In the genomic region with DNA sequence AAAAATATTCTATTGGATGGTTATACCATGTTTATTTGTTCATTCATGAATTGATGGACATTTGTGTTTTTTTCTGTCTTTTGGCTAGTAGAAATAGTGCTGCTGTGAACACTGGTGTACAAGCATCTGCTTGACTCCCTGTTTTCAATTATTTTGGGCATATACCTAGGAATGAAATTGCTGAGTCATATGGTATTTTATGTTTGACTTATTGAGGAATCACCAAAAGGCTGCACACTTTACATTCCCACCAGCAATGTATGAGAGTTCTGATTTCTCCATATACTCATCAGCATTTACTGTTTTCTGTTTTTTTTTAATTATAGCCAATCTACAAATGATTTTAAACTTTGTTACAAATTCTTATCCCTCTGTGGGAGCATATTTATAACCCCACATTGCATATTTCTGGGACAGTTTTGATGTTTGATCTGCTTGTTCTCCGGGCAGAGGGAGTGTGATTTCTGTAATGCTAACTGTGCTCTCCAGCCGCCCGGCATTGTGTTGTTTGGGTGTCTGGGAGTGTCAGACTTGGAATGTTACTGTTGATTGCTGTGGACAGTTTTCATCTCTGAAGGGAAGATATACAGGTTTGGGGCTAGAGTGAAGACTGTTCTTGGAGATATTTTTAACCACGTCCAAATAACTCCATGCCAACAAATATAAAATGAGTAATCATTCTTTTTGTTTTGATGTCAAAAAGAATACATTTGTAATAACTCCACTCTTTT, we compare ENCODE assay signal across 13 cellular contexts.
A peak's percentile ranks its signal among the peaks of the same experiment; 100 is the strongest.
DNase-seq lines count a peak whose midpoint lies in the region; ATAC-seq and TF ChIP-seq lines count a peak whose summit lies in the region.
"Had no signal": no experiment of that assay in that cellular context is flagged by ENCODE, and none has a peak within 500 bp of the region (broad histone marks: within the 10 kb centered on the region; RNA-seq: fewer than 3 reads in every experiment).

No MANE protein-coding gene starts in this region.

- H3K27me3 ChIP-seq in HCT116 (ENCODE audit: insufficient read depth, low read length) (no peaks in the 10 kb centered on the region), adipocyte (replicated peaks; ENCODE audit: control insufficient read depth, insufficient read depth, low read length) (no peaks in the 10 kb centered on the region), skeletal muscle satellite cell (ENCODE audit: control insufficient read depth, insufficient read depth, low read length) (no peaks in the 10 kb centered on the region), colonic mucosa (no peaks in the 10 kb centered on the region)

- POLR2A ChIA-PET in HCT116 (lab: Charles Lee): no interaction called here

- TF ChIP-seq POLR2A in HCT116 (IDR thresholded peaks at IDR 0.05; ENCODE audit: borderline replicate concordance, extremely low read depth, insufficient read depth, insufficient read length): no peak

- no peak for TF ChIP-seq CTCF in HCT116 (IDR thresholded peaks at IDR 0.05 in 2 of 3, conservative IDR thresholded peaks at IDR 0.05 in 1 of 3; ENCODE audit: borderline replicate concordance in 1 of 3, insufficient read depth in 1 of 3, low read depth in 2 of 3, low read length in 2 of 3)
- TF ChIP-seq CTCF in fibroblast of villous mesenchyme (IDR thresholded peaks at IDR 0.05; ENCODE audit: insufficient read depth, low read depth, low read length): no peak
- TF ChIP-seq CTCF in colonic mucosa (IDR thresholded peaks at IDR 0.05): no peak

- peak overlapping the region; percentile 70 for H2AFZ ChIP-seq in HCT116 (ENCODE audit: low read depth, low read length, poor library complexity, severe bottlenecking)

- H3K9ac ChIP-seq in HCT116 (ENCODE audit: low read length) (no peak overlapping the region), adipocyte (ENCODE audit: low read length) (peak overlapping the region; percentile 63), skeletal muscle satellite cell (ENCODE audit: low read depth, low read length) (peak overlapping the region; percentile 43), colonic mucosa (ENCODE audit: low read depth in 2 of 2, low read length in 2 of 2) (no peak overlapping the region)

- H3K4me3 ChIP-seq in HCT116 (replicated peaks in 1 of 2; ENCODE audit: low read depth in 1 of 2, low read length in 2 of 2) (no peak overlapping the region), adipocyte (ENCODE audit: low read length) (no peak overlapping the region), fibroblast of villous mesenchyme (ENCODE audit: low read depth, low read length) (no peak overlapping the region), skeletal muscle satellite cell (ENCODE audit: low read length) (no peak overlapping the region), colonic mucosa (no peak overlapping the region)

- no TSS peak for BruUV-seq in HCT116 (replicated peaks; lab: Mats Ljungman, UMichigan)

- H4K20me1 ChIP-seq in HCT116 (ENCODE audit: insufficient read depth): no peaks in the 10 kb centered on the region

- no peak for DNase-seq in HCT116 (ENCODE audit: low read depth, low spot score)
- peak; percentile 59 for DNase-seq in adipocyte (ENCODE audit: low read depth)
- peak; percentile 71 for DNase-seq in fibroblast of villous mesenchyme (ENCODE audit: low read depth)
- DNase-seq in midbrain (lab: John Stamatoyannopoulos, UW): no peak
- DNase-seq in colonic mucosa: no peak
- DNase-seq: activated CD8-positive, alpha-beta T cell treated with anti-CD3 and anti-CD28 coated beads, Interleukin-2, amount 10 ng/mL, durations not matched to agents 7 days and 5 days; DND-41; KG1; NCI-H1105 treated with DMSO at 0.1 percent for 48 hours; nucleus accumbens; T-helper 17 cell had no signal

- H3K79me2 ChIP-seq in HCT116 (ENCODE audit: insufficient read depth, low read length): no peaks in the 10 kb centered on the region

- RAD21 ChIA-PET in HCT116 (lab: Charles Lee; ENCODE audit: low non-redundant PET in 1 of 2, low total read pairs in 2 of 2, uncharacterized antibody in 2 of 2, unreplicated experiment in 2 of 2): no interaction called here

- H3K4me1 ChIP-seq in HCT116 (ENCODE audit: control insufficient read depth in 1 of 2, insufficient read depth in 2 of 2, low read length in 2 of 2): peaks cover 0 to 10% of the 10 kb centered on the region in 2 experiments; a peak in 1 of 4 replicates
- peaks cover 34% of the 10 kb centered on the region for H3K4me1 ChIP-seq in adipocyte (ENCODE audit: control insufficient read depth, insufficient read depth, low read length)
- H3K4me1 ChIP-seq in skeletal muscle satellite cell (ENCODE audit: control insufficient read depth, insufficient read depth, low read length): peaks cover 33% of the 10 kb centered on the region
- no peaks in the 10 kb centered on the region for H3K4me1 ChIP-seq in colonic mucosa

- H3K9me3 ChIP-seq in HCT116 (ENCODE audit: control insufficient read depth in 1 of 2, insufficient read depth in 1 of 2, low read depth in 1 of 2, low read length in 2 of 2) (no peaks in the 10 kb centered on the region), adipocyte (ENCODE audit: control insufficient read depth, low read length) (no peaks in the 10 kb centered on the region), skeletal muscle satellite cell (replicated peaks; ENCODE audit: low read length) (no peaks in the 10 kb centered on the region), colonic mucosa (no peaks in the 10 kb centered on the region)

- intact Hi-C loops in HCT116 (cut with micrococcal nuclease): no loop called here
- intact Hi-C loops in colonic mucosa (cut with DNase I): no loop called here

- H3K4me2 ChIP-seq in HCT116 (ENCODE audit: low read length) (no peak overlapping the region), skeletal muscle satellite cell (ENCODE audit: low read length) (peak overlapping the region; percentile 47)

- H3K27ac ChIP-seq in HCT116 (ENCODE audit: low read depth, low read length): no peak overlapping the region
- no peak overlapping the region for H3K27ac ChIP-seq in colonic mucosa

- TF ChIP-seq RAD21 in HCT116 (IDR thresholded peaks at IDR 0.05; ENCODE audit: low read depth): no peak

- H3K36me3 ChIP-seq in HCT116 (ENCODE audit: control insufficient read depth in 1 of 2, insufficient read depth in 2 of 2, low read length in 2 of 2): no peaks in the 10 kb centered on the region
- no peaks in the 10 kb centered on the region for H3K36me3 ChIP-seq in adipocyte (ENCODE audit: control insufficient read depth, insufficient read depth, low read length, severe bottlenecking)
- no peaks in the 10 kb centered on the region for H3K36me3 ChIP-seq in skeletal muscle satellite cell (ENCODE audit: insufficient read depth, low read length)
- H3K36me3 ChIP-seq in colonic mucosa: no peaks in the 10 kb centered on the region

- ATAC-seq in HCT116: no peak
- no peak for ATAC-seq in esophagus mucosa
- ATAC-seq: activated CD8-positive, alpha-beta T cell treated with anti-CD3 and anti-CD28 coated beads, Interleukin-2, amount 10 ng/mL, durations not matched to agents 7 days and 5 days; T-helper 17 cell had no signal

- CTCF ChIA-PET in HCT116 (lab: Charles Lee): no interaction called here

- H3K9me2 ChIP-seq in HCT116 (ENCODE audit: insufficient read depth): no peaks in the 10 kb centered on the region

TF ChIP-seq in HCT116, 20 proteins besides CTCF, POLR2A, EP300 and RAD21:
- TF ChIP-seq YY1 (IDR thresholded peaks at IDR 0.05; ENCODE audit: extremely low read depth, insufficient replicate concordance, low read depth, low read length) (no peak), EGR1 (IDR thresholded peaks at IDR 0.05; ENCODE audit: low read depth) (no peak), TCF7L2 (IDR thresholded peaks at IDR 0.05; ENCODE audit: borderline replicate concordance, extremely low read depth, insufficient read depth, insufficient read length) (no peak)

Comparison
In these comparisons a context has a peak if more than half of its experiments do, and no peak if none do; other contexts are left out.
1. DNase-seq: peak in adipocyte (single experiment) and fibroblast of villous mesenchyme (single experiment); none in HCT116 (single experiment), midbrain (single experiment) and colonic mucosa (single experiment).
2. H3K9ac ChIP-seq: peak in adipocyte (single experiment) and skeletal muscle satellite cell (single experiment); none in HCT116 (single experiment) and colonic mucosa (0 of 2).